Comparison of ENCODE assay signal across 16 cellular contexts in genomic region chr1:43214465-43215444, GRCh38. TPM values are rescaled to one million over a fixed set of nuclear protein-coding genes. Genes with fewer than 3 reads are reported as not detected.
"Had no signal": no experiment of that assay in that cellular context is flagged by ENCODE, and none has a peak within 500 bp of the region (broad histone marks: within the 10 kb centered on the region; RNA-seq: fewer than 3 reads in every experiment).

No MANE protein-coding gene starts in this region.

- H3K9me3 ChIP-seq: breast epithelium, heart left ventricle, pancreas, sigmoid colon, spleen, stomach had no signal

- H3K4me3 ChIP-seq: breast epithelium, dorsolateral prefrontal cortex, heart left ventricle, pancreas, sigmoid colon, spleen, stomach had no signal

- ATAC-seq: esophagus mucosa, heart left ventricle, left colon, pancreas had no signal

- H3K36me3 ChIP-seq: breast epithelium, heart left ventricle, pancreas, sigmoid colon, spleen, stomach had no signal

- DNase-seq: activated CD4-positive, alpha-beta T cell treated with anti-CD3 and anti-CD28 coated beads, Interleukin-2, amount 10 ng/mL, durations not matched to agents 7 days and 5 days; aorta; dorsolateral prefrontal cortex; heart left ventricle; left colon; midbrain; pancreas; sigmoid colon; spleen; stomach had no signal

- H3K27me3 ChIP-seq: breast epithelium, dorsolateral prefrontal cortex, heart left ventricle, pancreas, sigmoid colon, spleen, stomach had no signal

- H3K27ac ChIP-seq: breast epithelium, dorsolateral prefrontal cortex, heart left ventricle, pancreas, sigmoid colon, spleen, stomach had no signal

- H3K4me1 ChIP-seq: breast epithelium, heart left ventricle, pancreas, sigmoid colon, stomach had no signal

RNA-seq across cellular contexts. Expression of gene CFAP57, which starts 42.6 kb away (rescaled TPM):
- total RNA-seq: activated CD4-positive, alpha-beta T cell treated with anti-CD3 and anti-CD28 coated beads, Interleukin-2, amount 10 ng/mL, durations not matched to agents 7 days and 5 days; activated T-helper 1 cell treated with anti-CD3 and anti-CD28 coated beads, Interleukin-12 subunit alpha, Interleukin-12 subunit beta, Interleukin-2, Interleukin-4 antibody, amounts not matched to agents 30 ng/mL and 10 ng/mL and 1 ng/mL, durations not matched to agents 14 hours and 24 hours and 36 hours; left colon; spleen had no signal

RNA-seq across cellular contexts. Expression of gene TMEM125, which starts 55.0 kb away (rescaled TPM):
- total RNA-seq: activated CD4-positive, alpha-beta T cell treated with anti-CD3 and anti-CD28 coated beads, Interleukin-2, amount 10 ng/mL, durations not matched to agents 7 days and 5 days; activated T-helper 1 cell treated with anti-CD3 and anti-CD28 coated beads, Interleukin-12 subunit alpha, Interleukin-12 subunit beta, Interleukin-2, Interleukin-4 antibody, amounts not matched to agents 30 ng/mL and 10 ng/mL and 1 ng/mL, durations not matched to agents 14 hours and 24 hours and 36 hours; aorta; chondrocyte; lung microvascular endothelial cell; myocyte; sigmoid colon; spleen had no signal
